In the genomic region with DNA sequence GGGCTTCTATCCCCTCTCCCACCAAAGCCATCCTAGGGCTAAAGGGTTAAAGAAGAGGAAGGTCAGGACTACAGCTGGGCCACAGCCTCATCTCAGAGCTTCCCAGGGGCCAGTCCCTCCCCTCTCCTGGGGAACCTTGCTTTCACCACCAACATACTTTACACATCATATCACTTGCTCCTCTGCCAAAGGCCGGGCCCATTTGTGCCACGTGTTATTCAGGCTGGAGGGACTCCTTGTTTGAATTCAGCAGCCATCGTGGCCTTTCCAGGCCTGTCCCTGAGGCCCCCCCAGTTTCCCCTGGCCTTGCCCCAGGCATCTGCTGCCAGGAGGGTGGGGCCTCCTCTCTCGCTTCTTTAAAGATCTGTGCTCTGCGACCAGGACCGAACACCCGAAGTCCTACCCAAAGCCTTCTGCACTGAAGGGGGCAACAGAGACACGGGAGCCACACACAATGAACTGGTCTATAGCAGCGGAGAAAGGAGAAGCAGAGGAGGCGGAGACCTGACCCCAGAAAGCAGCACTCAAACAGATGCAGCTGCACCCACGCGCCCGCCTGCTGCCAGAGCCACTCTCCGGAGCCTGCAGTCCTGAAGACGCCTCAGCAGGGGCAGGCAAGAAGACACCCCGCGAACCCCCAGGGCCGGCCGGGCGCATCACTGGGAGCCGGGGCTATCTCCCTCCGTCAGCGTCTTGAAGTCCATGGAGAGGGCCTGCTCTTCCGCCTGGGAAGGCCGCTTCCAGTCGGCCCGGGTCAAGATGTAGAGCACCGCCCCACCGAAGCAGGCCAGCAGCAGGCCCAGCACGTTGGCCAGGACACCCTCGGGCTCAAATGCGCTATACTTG, we compare ENCODE assay signal across 8 cellular contexts. TPM values are rescaled to one million over a fixed set of nuclear protein-coding genes. Genes with fewer than 3 reads are reported as not detected.
DNase-seq lines count a peak whose midpoint lies in the region; ATAC-seq, FAIRE-seq and TF ChIP-seq lines count a peak whose summit lies in the region.

No MANE protein-coding gene starts in this region.

- no peak overlapping the region for H3K4me3 ChIP-seq in K562

- in situ Hi-C loops in K562 (cut with MboI), result loop anchor here (25.0 kb wide), 1 partner anchor 403 kb away; the partner anchor contains the start of genes FTSJ3, PSMC5 and SMARCD2

- no peaks in the 10 kb centered on the region for H3K27me3 Mint-ChIP-seq in activated CD8-positive, alpha-beta memory T cell treated with anti-CD3 and anti-CD28 coated beads, Interleukin-2, amount 10 ng/mL, durations not matched to agents 7 days and 5 days

- H3K36me3 Mint-ChIP-seq in activated CD8-positive, alpha-beta memory T cell treated with anti-CD3 and anti-CD28 coated beads, Interleukin-2, amount 10 ng/mL, durations not matched to agents 7 days and 5 days, result peaks cover 2% of the 10 kb centered on the region

- peak overlapping the region; percentile 56 for H3K4me3 Mint-ChIP-seq in activated CD8-positive, alpha-beta memory T cell treated with anti-CD3 and anti-CD28 coated beads, Interleukin-2, amount 10 ng/mL, durations not matched to agents 7 days and 5 days

- H2AFZ ChIP-seq in K562 (ENCODE audit: low read depth, low read length), result peak overlapping the region; percentile 33

- no peak for TF ChIP-seq POLR2A in K562 (conservative IDR thresholded peaks at IDR 0.05)

- 82% methylated on average over 27 of the region's 32 CpGs for WGBS in K562 (ENCODE audit: insufficient coverage, low coverage, missing lambda C conversion rate)

- H3K4me1 ChIP-seq in K562 (replicated peaks in 1 of 2; ENCODE audit: control insufficient read depth in 2 of 2, insufficient read depth in 2 of 2, low read length in 2 of 2), result peaks cover 56 to 71% of the 10 kb centered on the region in 2 experiments

- peak overlapping the region; percentile 64 to 87 for H3K9ac ChIP-seq in K562 (ENCODE audit: insufficient read depth in 1 of 2, low read depth in 2 of 2, low read length in 2 of 2)

- no peak for TF ChIP-seq RAD21 in K562 (CRISPR knock-in tag; conservative IDR thresholded peaks at IDR 0.05 in 1 of 2, IDR thresholded peaks at IDR 0.05 in 1 of 2)

- FAIRE-seq in K562 (lab: Jason Lieb, UNC), result no peak

- intact Hi-C loops in K562 (cut with micrococcal nuclease) (loop anchor here (2.0 to 10.0 kb wide), 4 partner anchors 13 to 411 kb away; partner anchors contain the start of genes CYB561, DCAF7 and SMARCD2), left colon (cut with DNase I, micrococcal nuclease) (loop anchor here in 1 of 2 donors (10.0 kb wide), 1 partner anchor 171 kb away; the partner anchor contains the start of gene TACO1)

- no peaks in the 10 kb centered on the region for H3K27me3 ChIP-seq in K562 (ENCODE audit: control insufficient read depth in 2 of 2, insufficient read depth in 2 of 2, low read length in 2 of 2)

- POLR2A ChIA-PET in K562 (lab: Yijun Ruan, JAX), result interaction anchor here (0.6 to 1.7 kb wide), 8 partner anchors 9 to 1474 kb away, joined by 3 to 8 read pairs (median 3); no protein-coding TSS in a partner anchor

- peaks cover 9% of the 10 kb centered on the region; the same call in 1 of the 3 replicates for H3K79me2 ChIP-seq in K562 (ENCODE audit: control insufficient read depth, insufficient read depth, low read length)

- no peaks in the 10 kb centered on the region for H3K9me3 Mint-ChIP-seq in activated CD8-positive, alpha-beta memory T cell treated with anti-CD3 and anti-CD28 coated beads, Interleukin-2, amount 10 ng/mL, durations not matched to agents 7 days and 5 days (ENCODE audit: low read depth)

- ATAC-seq in activated CD8-positive, alpha-beta memory T cell treated with anti-CD3 and anti-CD28 coated beads, Interleukin-2, amount 10 ng/mL, durations not matched to agents 7 days and 5 days, result no peak
- peak; percentile 4; the same call in 2 of the 3 replicates for ATAC-seq in K562
- ATAC-seq in left colon, result no peak

- TF ChIP-seq EP300 in K562 (IDR thresholded peaks at IDR 0.05; ENCODE audit: low read length), result no peak

- no TSS peak for BruUV-seq in K562 (replicated peaks; lab: Mats Ljungman, UMichigan)

- CTCF ChIA-PET in activated CD8-positive, alpha-beta memory T cell treated with anti-CD3 and anti-CD28 coated beads, Interleukin-2, amount 10 ng/mL, durations not matched to agents 7 days and 5 days (lab: Charles Lee), result interaction anchor here (0.6 to 12.8 kb wide), 11 partner anchors 8 to 415 kb away, joined by 3 to 185 read pairs (median 12); partner anchors contain the start of genes ACE, CYB561 and MAP3K3
- CTCF ChIA-PET in K562 (lab: Yijun Ruan, JAX; ENCODE audit: low intra/inter-chr PET ratio), result no interaction called here

- H3K4me2 ChIP-seq in K562 (ENCODE audit: insufficient read depth, low read length), result peak overlapping the region; percentile 75

- TF ChIP-seq CTCF in K562 (IDR thresholded peaks at IDR 0.05 in 2 of 3, conservative IDR thresholded peaks at IDR 0.05 in 1 of 3; ENCODE audit: insufficient read depth in 2 of 3, low read depth in 1 of 3, low read length in 3 of 3), result 0 out of 6 replicates have a peak, but pooled peaks of 1 of the 3 experiments have one; percentile 5

- no peak for DNase-seq in activated CD8-positive, alpha-beta memory T cell treated with anti-CD3 and anti-CD28 coated beads, Interleukin-2, amount 10 ng/mL, durations not matched to agents 7 days and 5 days
- no peak for DNase-seq in activated CD8-positive, alpha-beta memory T cell treated with anti-CD3 and anti-CD28 coated beads, Interleukin-2, amount 50 U/mL, for 48 hours
- DNase-seq in K562 (ENCODE audit: extremely low read depth in 1 of 4, low spot score in 3 of 4) (peak in 1 of 4 experiments; percentile 33), left colon (peak; percentile 45 to 65), ureter (ENCODE audit: low spot score) (peak; percentile 84), ecto neural progenitor cell (ENCODE audit: low spot score) (no peak), NCI-H82 (lab: John Stamatoyannopoulos, UW) (no peak), SIG-M5 treated with dmso at 0.1 percent for 504 hours (lab: John Stamatoyannopoulos, UW; ENCODE audit: unreplicated experiment) (no peak)

- H3K9me3 ChIP-seq in K562 (replicated peaks; ENCODE audit: control insufficient read depth, insufficient read depth, low read depth, low read length), result no peaks in the 10 kb centered on the region

- no peaks in the 10 kb centered on the region for H4K20me1 ChIP-seq in K562 (replicated peaks; ENCODE audit: control insufficient read depth, insufficient read depth, low read length)

- H3K4me1 Mint-ChIP-seq in activated CD8-positive, alpha-beta memory T cell treated with anti-CD3 and anti-CD28 coated beads, Interleukin-2, amount 10 ng/mL, durations not matched to agents 7 days and 5 days, result peaks cover 63% of the 10 kb centered on the region

- peak overlapping the region; percentile 97 for H3K27ac Mint-ChIP-seq in activated CD8-positive, alpha-beta memory T cell treated with anti-CD3 and anti-CD28 coated beads, Interleukin-2, amount 10 ng/mL, durations not matched to agents 7 days and 5 days

- H3K36me3 ChIP-seq in K562 (ENCODE audit: control insufficient read depth, insufficient read depth, low read length), result peaks cover 24% of the 10 kb centered on the region; the same call in 1 of the 3 replicates

- peak overlapping the region; percentile 80 for H3K27ac ChIP-seq in K562 (ENCODE audit: extremely low read depth, low read depth, low read length)

- H3K9me1 ChIP-seq in K562 (ENCODE audit: control insufficient read depth, insufficient read depth, low read length), result peaks cover 3% of the 10 kb centered on the region

RNA-seq across cellular contexts. Expression of gene CYB561, which starts 12.1 kb away (rescaled TPM):
- total RNA-seq in activated CD8-positive, alpha-beta memory T cell treated with anti-CD3 and anti-CD28 coated beads, Interleukin-2, amount 10 ng/mL, durations not matched to agents 7 days and 5 days, result 10 to 100 TPM in 1 of 2 experiments, 1 to 10 TPM in 1; 2.2 to 13.6 TPM
- total RNA-seq in K562 (2011; cell fraction: chromatin; rRNA removed; ENCODE audit: low replicate concordance), result 16.5 and 48.0 TPM in 2 replicates
- 47.9 and 50.5 TPM in 2 replicates for total RNA-seq in K562 (2011; cell fraction: nucleolus; rRNA removed)
- 29.9 and 34.5 TPM in 2 replicates for total RNA-seq in K562 (2011; cell fraction: nucleoplasm; rRNA removed)
- total RNA-seq in K562 (2014; rRNA removed), result 21.0 and 25.8 TPM in 2 replicates
- total RNA-seq in K562 (2014; rRNA removed; fragmentation: Illumina TruSeq; extraction: Trizol), result 11.9 and 12.8 TPM in 2 replicates
- total RNA-seq in K562 (2015; rRNA removed; fragmentation: Illumina TruSeq; extraction: Trizol), result 15.8 and 17.4 TPM in 2 replicates
- 26.3 and 30.8 TPM in 2 replicates for total RNA-seq in K562 (2021)
- polyA plus RNA-seq in K562 (2011; rRNA removed), result 15.0 and 16.5 TPM in 2 replicates
- polyA plus RNA-seq in K562 (2011; cell fraction: cytosol; rRNA removed), result 16.0 and 38.6 TPM in 2 replicates
- 19.6 and 33.1 TPM in 2 replicates for polyA plus RNA-seq in K562 (2011; cell fraction: nucleus; rRNA removed)
- 26.4 and 40.7 TPM in 2 replicates for polyA plus RNA-seq in K562 (2012)
- 21.6 and 25.2 TPM in 2 replicates for polyA plus RNA-seq in K562 (2014; fragmentation: Illumina TruSeq; extraction: Trizol)
- polyA plus RNA-seq in K562 (2014; fragmentation: Nextera tagmentation; extraction: Ambion mirVana), result 1 to 10 TPM; 4.0 to 4.9 TPM
- 27.9 and 31.3 TPM in 2 replicates for polyA plus RNA-seq in K562 (2014; rRNA removed)
- polyA minus RNA-seq in K562 (2011; rRNA and poly(A)+ RNA removed), result 7.6 and 10.9 TPM in 2 replicates
- polyA minus RNA-seq in K562 (2011; cell fraction: cytosol; rRNA and poly(A)+ RNA removed), result 16.5 and 26.0 TPM in 2 replicates
- polyA minus RNA-seq in K562 (2011; cell fraction: nucleus; rRNA and poly(A)+ RNA removed), result 15.5 and 21.2 TPM in 2 replicates
- total RNA-seq in left colon, result 10 to 100 TPM; 59.6 to 66.6 TPM
- 70.8 TPM for total RNA-seq in ureter

RNA-seq across cellular contexts. Expression of gene ACE, which starts 42.9 kb away (rescaled TPM):
- 1 to 10 TPM in 1 of 2 experiments, under 1 TPM in 1; 0.33 to 2.2 TPM for total RNA-seq in activated CD8-positive, alpha-beta memory T cell treated with anti-CD3 and anti-CD28 coated beads, Interleukin-2, amount 10 ng/mL, durations not matched to agents 7 days and 5 days
- total RNA-seq in K562 (2011; cell fraction: chromatin; rRNA removed; ENCODE audit: low replicate concordance), result 7.6 and 13.1 TPM in 2 replicates
- 8.2 and 9.7 TPM in 2 replicates for total RNA-seq in K562 (2011; cell fraction: nucleolus; rRNA removed)
- total RNA-seq in K562 (2011; cell fraction: nucleoplasm; rRNA removed), result 6.2 and 6.5 TPM in 2 replicates
- total RNA-seq in K562 (2014; rRNA removed), result 0.61 and 2.5 TPM in 2 replicates
- 0.18 and 0.29 TPM in 2 replicates for total RNA-seq in K562 (2014; rRNA removed; fragmentation: Illumina TruSeq; extraction: Trizol)
- 0.34 and 0.54 TPM in 2 replicates for total RNA-seq in K562 (2015; rRNA removed; fragmentation: Illumina TruSeq; extraction: Trizol)
- 1.6 and 1.8 TPM in 2 replicates for total RNA-seq in K562 (2021)
- polyA plus RNA-seq in K562 (2011; rRNA removed), result 0.22 and 0.29 TPM in 2 replicates
- polyA plus RNA-seq in K562 (2011; cell fraction: cytosol; rRNA removed), result 0.63 and 1.3 TPM in 2 replicates
- 0.95 and 3.8 TPM in 2 replicates for polyA plus RNA-seq in K562 (2011; cell fraction: nucleus; rRNA removed)
- 1.7 and 2.6 TPM in 2 replicates for polyA plus RNA-seq in K562 (2012)
- polyA plus RNA-seq in K562 (2014; fragmentation: Illumina TruSeq; extraction: Trizol), result 0.39 and 0.53 TPM in 2 replicates
- polyA plus RNA-seq in K562 (2014; fragmentation: Nextera tagmentation; extraction: Ambion mirVana), result under 1 TPM in 1 of 2 experiments, not detected in 1; 0.07 TPM
- 0.71 and 1.7 TPM in 2 replicates for polyA plus RNA-seq in K562 (2014; rRNA removed)
- 0.21 and 0.95 TPM in 2 replicates for polyA minus RNA-seq in K562 (2011; rRNA and poly(A)+ RNA removed)
- polyA minus RNA-seq in K562 (2011; cell fraction: cytosol; rRNA and poly(A)+ RNA removed), result 1.2 TPM in 2 replicates
- 1.7 and 3.2 TPM in 2 replicates for polyA minus RNA-seq in K562 (2011; cell fraction: nucleus; rRNA and poly(A)+ RNA removed)
- total RNA-seq in left colon, result 10 to 100 TPM; 27.7 to 31.9 TPM
- total RNA-seq in ureter, result 7.5 TPM

Comparison
In these comparisons a context has a peak if more than half of its experiments do, and no peak if none do; other contexts are left out.
1. DNase-seq: peak in left colon (2 of 2) and ureter (single experiment); none in activated CD8-positive, alpha-beta memory T cell treated with anti-CD3 and anti-CD28 coated beads, Interleukin-2, amount 10 ng/mL, durations not matched to agents 7 days and 5 days (single experiment), activated CD8-positive, alpha-beta memory T cell treated with anti-CD3 and anti-CD28 coated beads, Interleukin-2, amount 50 U/mL, for 48 hours (single experiment), ecto neural progenitor cell (single experiment), NCI-H82 (single experiment) and SIG-M5 treated with dmso at 0.1 percent for 504 hours (single experiment).